Comparison of ENCODE assay signal across 17 cellular contexts in genomic region chr20:58472273-58473018, GRCh38. TPM values are rescaled to one million over a fixed set of nuclear protein-coding genes. Genes with fewer than 3 reads are reported as not detected.
"Had no signal": no experiment of that assay in that cellular context is flagged by ENCODE, and none has a peak within 500 bp of the region (broad histone marks: within the 10 kb centered on the region; RNA-seq: fewer than 3 reads in every experiment).

No MANE protein-coding gene starts in this region.

- H3K27me3 ChIP-seq: suprapubic skin, thyroid gland, upper lobe of left lung, vagina had no signal

- H3K9me3 ChIP-seq: lower lobe of right lung, suprapubic skin, thyroid gland, upper lobe of left lung, vagina had no signal

- H3K27ac ChIP-seq: lower lobe of right lung, suprapubic skin, thyroid gland, upper lobe of left lung, vagina had no signal

- H3K36me3 ChIP-seq: heart right ventricle, lower lobe of right lung, suprapubic skin, thyroid gland, upper lobe of left lung, vagina had no signal

- ATAC-seq: natural killer cell treated with Interleukin-12 subunit alpha and Interleukin-12 subunit beta and Interleukin-15 and Interleukin-18, amount 100 ng/mL, for 72 hours; stimulated activated effector memory CD8-positive, alpha-beta T cell treated with anti-CD3 and anti-CD28 coated beads, Interleukin-12 subunit alpha, Interleukin-12 subunit beta, amount 100 ng/mL, for 72 hours; stimulated activated naive CD8-positive, alpha-beta T cell treated with anti-CD3 and anti-CD28 coated beads, Interleukin-15, Interleukin-2, amounts not matched to agents 100 U/mL and 50 U/mL, for 24 hours had no signal

- H3K4me2 ChIP-seq: smooth muscle cell had no signal

- DNase-seq: foreskin melanocyte; hypothalamus; islet precursor cell; lower lobe of right lung; posterior cingulate gyrus; stimulated activated CD4-positive, alpha-beta T cell treated with anti-CD3 and anti-CD28 coated beads, Interleukin-4, amount 100 ng/mL, for 1 hour; stimulated activated CD8-positive, alpha-beta memory T cell treated with anti-CD3 and anti-CD28 coated beads, Interleukin-4, amount 100 ng/mL, for 48 hours; stimulated activated naive CD8-positive, alpha-beta T cell treated with anti-CD3 and anti-CD28 coated beads, Interleukin-15, Interleukin-2, amounts not matched to agents 100 U/mL and 50 U/mL, for 24 hours had no signal

- H3K4me1 ChIP-seq: lower lobe of right lung, suprapubic skin, thyroid gland had no signal

- H3K4me3 ChIP-seq: heart right ventricle, lower lobe of right lung, smooth muscle cell, suprapubic skin, thyroid gland, upper lobe of left lung, vagina had no signal

RNA-seq across cellular contexts. Expression of gene APCDD1L, which starts 42.8 kb away (rescaled TPM):
- total RNA-seq: lower lobe of right lung; mesothelial cell of epicardium; natural killer cell treated with Interleukin-12 subunit alpha and Interleukin-12 subunit beta and Interleukin-15 and Interleukin-18, amount 100 ng/mL, for 72 hours had no signal
